19 cellular contexts compared by ENCODE assay signal in the genomic region with DNA sequence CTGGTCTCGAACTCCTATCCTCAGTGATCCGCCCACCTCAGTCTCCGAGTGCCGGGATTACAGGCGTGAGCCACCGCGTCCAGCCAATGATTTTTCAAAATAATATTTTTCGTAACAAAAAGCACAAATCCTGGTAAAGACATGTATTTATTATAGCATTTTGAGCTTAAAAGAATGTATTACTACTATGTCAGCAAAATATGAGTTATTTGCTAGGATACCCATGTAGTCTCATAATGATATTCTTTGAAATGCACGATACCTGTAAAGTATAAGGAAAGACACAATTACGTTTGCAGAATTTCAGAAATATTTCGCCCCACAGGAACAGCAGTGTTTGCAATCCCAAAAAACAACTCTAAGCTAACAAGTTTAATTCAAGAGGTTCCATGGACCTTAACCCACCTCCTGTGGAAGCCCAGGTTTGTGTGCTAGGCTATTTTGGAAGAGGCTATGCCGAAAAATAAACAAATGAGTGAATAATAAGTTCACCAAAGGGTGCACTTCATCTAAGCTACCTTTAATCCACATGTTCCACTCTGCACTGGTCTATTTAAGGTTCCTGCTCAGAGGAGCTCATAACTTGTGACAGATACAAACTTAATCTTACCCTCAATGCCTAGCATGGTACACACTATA. TPM values are rescaled to one million over a fixed set of nuclear protein-coding genes. Genes with fewer than 3 reads are reported as not detected.
DNase-seq lines count a peak whose midpoint lies in the region; ATAC-seq, FAIRE-seq and TF ChIP-seq lines count a peak whose summit lies in the region.
"Had no signal": no experiment of that assay in that cellular context is flagged by ENCODE, and none has a peak within 500 bp of the region (broad histone marks: within the 10 kb centered on the region; RNA-seq: fewer than 3 reads in every experiment).

No MANE protein-coding gene starts in this region.

- peaks cover 3% of the 10 kb centered on the region for H3K9me1 ChIP-seq in keratinocyte (ENCODE audit: control insufficient read depth, extremely low read depth, insufficient read depth, low read length)

- intact Hi-C loops in left ventricle myocardium inferior (cut with micrococcal nuclease) (loop anchor here (10.0 kb wide), 1 partner anchor 200 kb away; no protein-coding TSS in a partner anchor), left cardiac atrium (cut with DNase I) (loop anchor here (10.0 kb wide), 2 partner anchors 180 to 190 kb away; no protein-coding TSS in a partner anchor), gastrocnemius medialis (cut with DNase I; ENCODE audit: low total_unique reads) (loop anchor here (5.0 kb wide), 1 partner anchor 108 kb away; no protein-coding TSS in a partner anchor)

- H3K27ac ChIP-seq in left ventricle myocardium inferior (replicated peaks) (peak overlapping the region; percentile 95), OCI-LY1 (ENCODE audit: low read depth, low read length, poor library complexity, severe bottlenecking) (peak overlapping the region; percentile 48), keratinocyte (ENCODE audit: control insufficient read depth, insufficient read depth, low read length) (no peak overlapping the region), gastrocnemius medialis (peak overlapping the region; percentile 30 to 96 (median 74))
- H3K27ac ChIP-seq: suprapubic skin had no signal

- TF ChIP-seq CTCF in left ventricle myocardium inferior (IDR thresholded peaks at IDR 0.05; ENCODE audit: borderline replicate concordance), result no peak
- TF ChIP-seq CTCF in OCI-LY1 (IDR thresholded peaks at IDR 0.05; ENCODE audit: low read length), result no peak
- TF ChIP-seq CTCF in keratinocyte (optimal IDR thresholded peaks at IDR 0.05 in 1 of 3, IDR thresholded peaks at IDR 0.05 in 1 of 3, conservative IDR thresholded peaks at IDR 0.05 in 1 of 3; ENCODE audit: extremely low read depth in 1 of 3, insufficient read depth in 2 of 3, low read length in 3 of 3), result no peak
- no peak for TF ChIP-seq CTCF in gastrocnemius medialis (IDR thresholded peaks at IDR 0.05 in 4 of 5, conservative IDR thresholded peaks at IDR 0.05 in 1 of 5)

- peaks cover 99% of the 10 kb centered on the region for H3K4me1 ChIP-seq in left ventricle myocardium inferior
- peaks cover 65% of the 10 kb centered on the region for H3K4me1 ChIP-seq in OCI-LY1 (ENCODE audit: insufficient read depth, low read length, severe bottlenecking)
- H3K4me1 ChIP-seq in keratinocyte (ENCODE audit: control insufficient read depth, extremely low read depth, insufficient read depth, low read length), result peaks cover 18% of the 10 kb centered on the region
- peaks cover 67 to 69% of the 10 kb centered on the region in 2 donors for H3K4me1 ChIP-seq in gastrocnemius medialis

- H4K20me1 ChIP-seq in OCI-LY1 (ENCODE audit: insufficient read depth, low read length) (no peaks in the 10 kb centered on the region), keratinocyte (ENCODE audit: control insufficient read depth, extremely low read depth, insufficient read depth, low read length) (peaks cover 2% of the 10 kb centered on the region)

- DNase-seq in left ventricle myocardium inferior, result no peak
- DNase-seq in left cardiac atrium, result no peak
- no peak for DNase-seq in keratinocyte (ENCODE audit: low read depth, low spot score)
- DNase-seq in gastrocnemius medialis, result no peak
- DNase-seq in ACHN, result no peak
- DNase-seq: activated CD4-positive, alpha-beta T cell treated with anti-CD3 and anti-CD28 coated beads, Interleukin-2, amount 50 U/mL, for 1 hour; activated CD8-positive, alpha-beta memory T cell treated with anti-CD3 and anti-CD28 coated beads, Interleukin-2, amount 50 U/mL, for 4 hours; activated effector memory CD4-positive, alpha-beta T cell treated with anti-CD3 and anti-CD28 coated beads, Interleukin-2, amount 50 U/mL, for 16 hours; caudate nucleus; esophagus squamous epithelium; Kasumi-1; naive thymus-derived CD8-positive, alpha-beta T cell; NCI-H1092 treated with DMSO at 0.1 percent for 48 hours; NCI-H2107; NCI-H524 treated with DMSO at 0.1 percent for 48 hours had no signal

- H2AFZ ChIP-seq in OCI-LY1 (ENCODE audit: low read length) (no peak overlapping the region), keratinocyte (ENCODE audit: control insufficient read depth, low read length) (no peak overlapping the region)

- no peak for TF ChIP-seq POLR2A in gastrocnemius medialis (IDR thresholded peaks at IDR 0.05)

- H3K36me3 ChIP-seq in left ventricle myocardium inferior (no peaks in the 10 kb centered on the region), OCI-LY1 (ENCODE audit: insufficient read depth, low read length) (peaks cover 13% of the 10 kb centered on the region; the same call in 1 of the 2 replicates), keratinocyte (ENCODE audit: control insufficient read depth in 2 of 2, extremely low read depth in 1 of 2, insufficient read depth in 2 of 2, low read length in 2 of 2) (no peaks in the 10 kb centered on the region), gastrocnemius medialis (no peaks in the 10 kb centered on the region)
- H3K36me3 ChIP-seq: esophagus squamous epithelium, suprapubic skin had no signal

- no peak overlapping the region for H3K4me3 ChIP-seq in left ventricle myocardium inferior
- H3K4me3 ChIP-seq in OCI-LY1 (ENCODE audit: low read depth, low read length, poor library complexity, severe bottlenecking), result peak overlapping the region; percentile 20
- H3K4me3 ChIP-seq in keratinocyte (ENCODE audit: control insufficient read depth in 2 of 3, extremely low read depth in 1 of 3, insufficient read depth in 2 of 3, low read depth in 1 of 3, low read length in 3 of 3), result no peak overlapping the region
- H3K4me3 ChIP-seq in gastrocnemius medialis, result no peak overlapping the region
- H3K4me3 ChIP-seq: esophagus squamous epithelium, suprapubic skin had no signal

- ATAC-seq in left cardiac atrium, result no peak
- no peak for ATAC-seq in gastrocnemius medialis
- no peak for ATAC-seq in GM18520 (IDR thresholded peaks at IDR 0.05; ENCODE audit: unreplicated experiment)
- ATAC-seq in HG03139 (IDR thresholded peaks at IDR 0.05; ENCODE audit: unreplicated experiment), result no peak
- ATAC-seq: naive thymus-derived CD8-positive, alpha-beta T cell had no signal

- in situ Hi-C loops in gastrocnemius medialis (cut with MboI; ENCODE audit: low sequenced_read_pairs in 4 of 4) (loop anchor here in 2 of 4 donors (5.0 to 25.0 kb wide), 2 partner anchors 57 to 438 kb away; a partner anchor contains a TSS), ACHN (cut with HindIII; ENCODE audit: low pct_ligation_motif_present, low pct_unique_long_range_greater_than_20kb, low sequenced_read_pairs) (no loop called here)

- H3F3A ChIP-seq in OCI-LY1 (ENCODE audit: insufficient read depth, low read length), result no peaks in the 10 kb centered on the region

- H3K9me2 ChIP-seq in OCI-LY1 (ENCODE audit: low read depth, low read length), result no peaks in the 10 kb centered on the region

- H3K4me2 ChIP-seq in OCI-LY1 (ENCODE audit: low read length) (peak overlapping the region; percentile 43), keratinocyte (ENCODE audit: control insufficient read depth, extremely low read depth, insufficient read depth, low read depth, low read length) (peak overlapping the region; percentile 18)

- no peaks in the 10 kb centered on the region for H3K9me3 ChIP-seq in left ventricle myocardium inferior (replicated peaks)
- peaks cover 6% of the 10 kb centered on the region for H3K9me3 ChIP-seq in OCI-LY1 (ENCODE audit: low read length)
- no peaks in the 10 kb centered on the region for H3K9me3 ChIP-seq in keratinocyte (ENCODE audit: control insufficient read depth, low read depth, low read length)
- H3K9me3 ChIP-seq in gastrocnemius medialis, result no peaks in the 10 kb centered on the region
- H3K9me3 ChIP-seq: esophagus squamous epithelium, suprapubic skin had no signal

- H3K9ac ChIP-seq in OCI-LY1 (ENCODE audit: low read length) (peak overlapping the region; percentile 25; the same call in 1 of the 2 replicates), keratinocyte (ENCODE audit: control insufficient read depth, extremely low read depth, insufficient read depth, low read length) (no peak overlapping the region)

- dilution Hi-C loops in keratinocyte (cut with MboI; ENCODE audit: extremely low pct_ligation_motif_present, low sequenced_read_pairs), result no loop called here

- H3K27me3 ChIP-seq in left ventricle myocardium inferior (ENCODE audit: low read depth) (no peaks in the 10 kb centered on the region), OCI-LY1 (ENCODE audit: insufficient read depth, low read length) (no peaks in the 10 kb centered on the region), keratinocyte (ENCODE audit: control insufficient read depth, extremely low read depth, insufficient read depth, low read length) (no peaks in the 10 kb centered on the region), gastrocnemius medialis (no peaks in the 10 kb centered on the region)
- H3K27me3 ChIP-seq: esophagus squamous epithelium, suprapubic skin had no signal

- FAIRE-seq in keratinocyte (lab: Jason Lieb, UNC), result no peak

- peaks cover 92% of the 10 kb centered on the region for H3K79me2 ChIP-seq in OCI-LY1 (ENCODE audit: insufficient read depth, low read length)
- peaks cover 98% of the 10 kb centered on the region for H3K79me2 ChIP-seq in keratinocyte (ENCODE audit: control insufficient read depth, insufficient read depth, low read length)

RNA-seq across cellular contexts. Expression of a gene that starts 5.2 kb away (rescaled TPM):
- total RNA-seq in left ventricle myocardium inferior (33.2 TPM), left cardiac atrium (10 to 100 TPM; 38.8 to 41.3 TPM), gastrocnemius medialis (10 to 100 TPM; 14.5 to 43.7 (median 20.1) TPM)
- 29.4 to 40.4 TPM (median 29.6 TPM) in 3 replicates for polyA plus RNA-seq in keratinocyte
- 19.6 TPM for polyA plus RNA-seq in keratinocyte (2011; ENCODE audit: low read depth)
- polyA plus RNA-seq in keratinocyte (2011; cell fraction: cytosol; rRNA removed), result 9.5 and 20.3 TPM in 2 replicates
- polyA plus RNA-seq in keratinocyte (2011; cell fraction: nucleus; rRNA removed), result 48.6 and 66.2 TPM in 2 replicates
- 20.9 and 29.6 TPM in 2 replicates for polyA plus RNA-seq in keratinocyte (2012; ENCODE audit: low replicate concordance)
- polyA minus RNA-seq in keratinocyte, result 39.1 to 166 TPM (median 101 TPM) in 3 replicates
- polyA minus RNA-seq in keratinocyte (2011; cell fraction: cytosol; rRNA and poly(A)+ RNA removed), result 45.7 TPM
- 195 and 330 TPM in 2 replicates for polyA minus RNA-seq in keratinocyte (2011; cell fraction: nucleus; rRNA and poly(A)+ RNA removed)

RNA-seq across cellular contexts. Expression of a gene that starts 56.0 kb away (rescaled TPM):
- total RNA-seq in left ventricle myocardium inferior, result 129 TPM
- 100 to 1,000 TPM; 128 to 149 TPM for total RNA-seq in left cardiac atrium
- 130 to 199 TPM (median 168 TPM) in 3 replicates for polyA plus RNA-seq in keratinocyte
- polyA plus RNA-seq in keratinocyte (2011; ENCODE audit: low read depth), result 81.0 TPM
- 92.7 and 193 TPM in 2 replicates for polyA plus RNA-seq in keratinocyte (2011; cell fraction: cytosol; rRNA removed)
- 220 and 255 TPM in 2 replicates for polyA plus RNA-seq in keratinocyte (2011; cell fraction: nucleus; rRNA removed)
- polyA plus RNA-seq in keratinocyte (2012; ENCODE audit: low replicate concordance), result 110 and 113 TPM in 2 replicates
- 56.1 to 70.9 TPM (median 60.1 TPM) in 3 replicates for polyA minus RNA-seq in keratinocyte
- polyA minus RNA-seq in keratinocyte (2011; cell fraction: cytosol; rRNA and poly(A)+ RNA removed), result 90.5 TPM
- polyA minus RNA-seq in keratinocyte (2011; cell fraction: nucleus; rRNA and poly(A)+ RNA removed), result 87.5 and 114 TPM in 2 replicates
- 100 to 1,000 TPM in 3 of 4 donors, 10 to 100 TPM in 1; 84.4 to 157 (median 126) TPM for total RNA-seq in gastrocnemius medialis
